In the genomic region with DNA sequence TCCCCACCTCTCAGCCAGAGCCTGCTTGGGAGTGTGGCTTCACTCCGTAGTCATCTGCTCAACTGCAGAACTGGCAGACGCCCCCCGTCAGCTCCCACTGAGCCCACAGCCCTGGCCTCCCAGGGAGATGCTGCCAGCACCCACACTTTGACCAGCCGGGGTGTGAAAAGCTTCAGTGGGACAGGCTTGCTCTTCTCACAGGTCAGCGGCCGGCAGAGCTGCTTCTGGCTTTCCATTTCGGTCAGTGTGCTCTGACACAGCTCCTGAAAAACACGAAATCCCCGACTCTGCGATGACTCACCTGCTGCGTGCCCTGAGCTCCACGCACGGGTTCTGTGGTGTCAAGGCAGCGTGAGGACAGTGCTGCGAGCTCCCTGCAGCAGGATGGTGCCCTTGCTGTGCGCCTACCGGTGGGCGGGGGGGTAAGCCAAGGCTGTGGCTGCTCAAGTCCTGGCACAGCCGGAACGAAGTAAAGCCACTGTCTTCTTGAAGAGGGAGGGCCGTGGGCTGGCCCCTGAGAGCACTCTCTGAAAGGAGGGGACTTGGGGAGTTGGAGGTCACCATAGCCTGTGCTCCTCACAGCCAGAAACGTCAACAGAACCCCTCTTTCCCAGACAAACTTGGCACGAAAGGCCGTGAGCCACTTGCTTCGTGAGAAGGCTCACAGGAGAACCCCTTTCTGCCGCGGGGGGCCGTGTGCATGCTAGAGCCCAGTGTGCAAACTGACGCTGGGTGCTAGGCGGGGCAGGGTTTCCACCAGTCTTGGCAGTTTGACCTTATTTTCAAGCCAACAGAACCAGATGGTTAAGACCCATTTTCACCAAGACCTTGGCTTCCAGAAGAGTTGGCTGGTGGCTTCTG, we compare ENCODE assay signal across 13 cellular contexts. TPM values are rescaled to one million over a fixed set of nuclear protein-coding genes. Genes with fewer than 3 reads are reported as not detected.
DNase-seq lines count a peak whose midpoint lies in the region; ATAC-seq and TF ChIP-seq lines count a peak whose summit lies in the region.
"Had no signal": no experiment of that assay in that cellular context is flagged by ENCODE, and none has a peak within 500 bp of the region (broad histone marks: within the 10 kb centered on the region; RNA-seq: fewer than 3 reads in every experiment).

No MANE protein-coding gene starts in this region.

- WGBS in testis, 2 donors: 90 to 93% methylated on average over 30 of the region's 30 CpGs

- H3K9me3 ChIP-seq in testis: no peaks in the 10 kb centered on the region

- TF ChIP-seq POLR2A in testis (IDR thresholded peaks at IDR 0.05): no peak

- TF ChIP-seq CTCF in testis (IDR thresholded peaks at IDR 0.05): no peak

- no peaks in the 10 kb centered on the region for H3K9me3 Mint-ChIP-seq in activated T-helper 1 cell treated with anti-CD3 and anti-CD28 coated beads, Interleukin-12 subunit alpha, Interleukin-12 subunit beta, Interleukin-2, Interleukin-4 antibody, amounts not matched to agents 30 ng/mL and 10 ng/mL and 1 ng/mL, durations not matched to agents 14 hours and 24 hours and 36 hours
- H3K9me3 Mint-ChIP-seq: dendritic cell treated with granulocyte-macrophage colony-stimulating factor and Interleukin-4, amounts not matched to agents 40 ng/mL and 50 ng/mL, for 4 days had no signal

- no peak for ATAC-seq in left lobe of liver
- no peak for ATAC-seq in GM21576 (IDR thresholded peaks at IDR 0.05; ENCODE audit: unreplicated experiment)

- no peak overlapping the region for H3K4me3 ChIP-seq in testis

- H3K36me3 ChIP-seq in testis (ENCODE audit: low read depth, missing control alignments): no peaks in the 10 kb centered on the region

- H3K27ac ChIP-seq in testis: no peak overlapping the region

- H3K27me3 Mint-ChIP-seq in activated T-helper 1 cell treated with anti-CD3 and anti-CD28 coated beads, Interleukin-12 subunit alpha, Interleukin-12 subunit beta, Interleukin-2, Interleukin-4 antibody, amounts not matched to agents 30 ng/mL and 10 ng/mL and 1 ng/mL, durations not matched to agents 14 hours and 24 hours and 36 hours (ENCODE audit: insufficient read depth): no peaks in the 10 kb centered on the region
- H3K27me3 Mint-ChIP-seq: dendritic cell treated with granulocyte-macrophage colony-stimulating factor and Interleukin-4, amounts not matched to agents 40 ng/mL and 50 ng/mL, for 4 days had no signal

- no peaks in the 10 kb centered on the region for H3K27me3 ChIP-seq in testis

- H3K4me1 ChIP-seq in testis: peaks cover 9% of the 10 kb centered on the region

- H3K4me3 Mint-ChIP-seq in activated T-helper 1 cell treated with anti-CD3 and anti-CD28 coated beads, Interleukin-12 subunit alpha, Interleukin-12 subunit beta, Interleukin-2, Interleukin-4 antibody, amounts not matched to agents 30 ng/mL and 10 ng/mL and 1 ng/mL, durations not matched to agents 14 hours and 24 hours and 36 hours: peak overlapping the region; percentile 42
- H3K4me3 Mint-ChIP-seq: dendritic cell treated with granulocyte-macrophage colony-stimulating factor and Interleukin-4, amounts not matched to agents 40 ng/mL and 50 ng/mL, for 4 days had no signal

- DNase-seq in activated effector memory CD4-positive, alpha-beta T cell treated with anti-CD3 and anti-CD28 coated beads, Interleukin-2, amount 50 U/mL, for 16 hours: peak; percentile 77
- no peak for DNase-seq in activated effector memory CD4-positive, alpha-beta T cell treated with Interleukin-2 at 50 U/mL for 16 hours
- no peak for DNase-seq in activated T-helper 1 cell treated with anti-CD3 and anti-CD28 coated beads, Interleukin-12 subunit alpha, Interleukin-12 subunit beta, Interleukin-2, Interleukin-4 antibody, amounts not matched to agents 30 ng/mL and 10 ng/mL and 1 ng/mL, durations not matched to agents 14 hours and 24 hours and 36 hours (ENCODE audit: low spot score)
- DNase-seq in left lobe of liver (ENCODE audit: low spot score): peak; percentile 42
- DNase-seq in testis: peak; percentile 13
- DNase-seq in NCI-H1694 (lab: John Stamatoyannopoulos, UW): no peak
- DNase-seq in NCI-H524 (lab: John Stamatoyannopoulos, UW): no peak
- DNase-seq: EL, Kasumi-1, NCI-H2081 treated with DMSO at 0.1 percent for 48 hours, T-helper 9 cell had no signal

- peaks cover 59% of the 10 kb centered on the region for H3K36me3 Mint-ChIP-seq in activated T-helper 1 cell treated with anti-CD3 and anti-CD28 coated beads, Interleukin-12 subunit alpha, Interleukin-12 subunit beta, Interleukin-2, Interleukin-4 antibody, amounts not matched to agents 30 ng/mL and 10 ng/mL and 1 ng/mL, durations not matched to agents 14 hours and 24 hours and 36 hours (ENCODE audit: low read depth)

- H3K27ac Mint-ChIP-seq in activated T-helper 1 cell treated with anti-CD3 and anti-CD28 coated beads, Interleukin-12 subunit alpha, Interleukin-12 subunit beta, Interleukin-2, Interleukin-4 antibody, amounts not matched to agents 30 ng/mL and 10 ng/mL and 1 ng/mL, durations not matched to agents 14 hours and 24 hours and 36 hours: peak overlapping the region; percentile 72
- H3K27ac Mint-ChIP-seq: dendritic cell treated with granulocyte-macrophage colony-stimulating factor and Interleukin-4, amounts not matched to agents 40 ng/mL and 50 ng/mL, for 4 days had no signal

- H3K4me1 Mint-ChIP-seq in activated T-helper 1 cell treated with anti-CD3 and anti-CD28 coated beads, Interleukin-12 subunit alpha, Interleukin-12 subunit beta, Interleukin-2, Interleukin-4 antibody, amounts not matched to agents 30 ng/mL and 10 ng/mL and 1 ng/mL, durations not matched to agents 14 hours and 24 hours and 36 hours (ENCODE audit: low read depth): peaks cover 41% of the 10 kb centered on the region

- intact Hi-C loops in activated T-helper 1 cell treated with anti-CD3 and anti-CD28 coated beads, Interleukin-12 subunit alpha, Interleukin-12 subunit beta, Interleukin-2, Interleukin-4 antibody, amounts not matched to agents 30 ng/mL and 10 ng/mL and 1 ng/mL, durations not matched to agents 14 hours and 24 hours and 36 hours (cut with micrococcal nuclease): loop anchor here (10.0 kb wide), 2 partner anchors 525 to 675 kb away; partner anchors contain the start of genes CFAP99, MXD4 and ZFYVE28
- intact Hi-C loops in testis (cut with DNase I; ENCODE audit: low total_unique reads): loop anchor here (10.0 kb wide), 1 partner anchor 175 kb away; no protein-coding TSS in a partner anchor

RNA-seq across cellular contexts. Expression of gene NOP14, which starts 23.6 kb away (rescaled TPM):
- total RNA-seq in activated T-helper 1 cell treated with anti-CD3 and anti-CD28 coated beads, Interleukin-12 subunit alpha, Interleukin-12 subunit beta, Interleukin-2, Interleukin-4 antibody, amounts not matched to agents 30 ng/mL and 10 ng/mL and 1 ng/mL, durations not matched to agents 14 hours and 24 hours and 36 hours: 140 and 142 TPM in 2 replicates
- total RNA-seq in left lobe of liver: 18.7 TPM
- 10 to 100 TPM; 17.4 to 25.4 TPM for total RNA-seq in testis
- polyA plus RNA-seq in testis (ENCODE audit: insufficient read depth, low read depth, low replicate concordance): 15.0 TPM

RNA-seq across cellular contexts. Expression of gene GRK4, which starts 23.8 kb away (rescaled TPM):
- total RNA-seq in activated T-helper 1 cell treated with anti-CD3 and anti-CD28 coated beads, Interleukin-12 subunit alpha, Interleukin-12 subunit beta, Interleukin-2, Interleukin-4 antibody, amounts not matched to agents 30 ng/mL and 10 ng/mL and 1 ng/mL, durations not matched to agents 14 hours and 24 hours and 36 hours: 4.4 and 4.5 TPM in 2 replicates
- 3.2 TPM for total RNA-seq in left lobe of liver
- 10 to 100 TPM; 33.8 to 73.0 TPM for total RNA-seq in testis
- polyA plus RNA-seq in testis (ENCODE audit: insufficient read depth, low read depth, low replicate concordance): 106 TPM

Comparison
In these comparisons a context has a peak if more than half of its experiments do, and no peak if none do; other contexts are left out.
1. DNase-seq: peak in activated effector memory CD4-positive, alpha-beta T cell treated with anti-CD3 and anti-CD28 coated beads, Interleukin-2, amount 50 U/mL, for 16 hours (single experiment), left lobe of liver (single experiment) and testis (single experiment); none in activated effector memory CD4-positive, alpha-beta T cell treated with Interleukin-2 at 50 U/mL for 16 hours (single experiment), activated T-helper 1 cell treated with anti-CD3 and anti-CD28 coated beads, Interleukin-12 subunit alpha, Interleukin-12 subunit beta, Interleukin-2, Interleukin-4 antibody, amounts not matched to agents 30 ng/mL and 10 ng/mL and 1 ng/mL, durations not matched to agents 14 hours and 24 hours and 36 hours (single experiment), NCI-H1694 (single experiment) and NCI-H524 (0 of 2).